ENCODE assay signal across 20 cellular contexts in the genomic region with DNA sequence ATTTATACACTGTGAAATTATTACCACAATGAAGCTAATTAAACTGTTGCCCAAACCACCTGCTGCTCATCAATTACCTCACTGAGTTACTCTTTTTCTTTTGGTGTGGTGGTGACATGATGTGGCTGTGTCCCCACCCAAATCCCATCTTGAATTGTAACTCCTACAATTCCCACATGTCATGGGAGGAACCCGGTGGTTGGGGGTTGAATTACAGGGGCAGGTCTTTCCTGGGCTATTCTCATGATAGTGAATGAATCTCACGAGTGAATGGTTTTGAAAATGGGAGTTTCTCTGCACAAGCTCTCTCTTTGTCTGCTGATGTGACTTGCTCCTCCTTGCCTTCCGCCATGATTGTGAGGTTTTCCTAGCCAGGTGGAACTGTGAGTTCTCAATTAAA.
DNase-seq lines count a peak whose midpoint lies in the region; ATAC-seq, FAIRE-seq and TF ChIP-seq lines count a peak whose summit lies in the region.
"Had no signal": no experiment of that assay in that cellular context is flagged by ENCODE, and none has a peak within 500 bp of the region (broad histone marks: within the 10 kb centered on the region; RNA-seq: fewer than 3 reads in every experiment).

No MANE protein-coding gene starts in this region.

- ATAC-seq in stimulated activated naive CD8-positive, alpha-beta T cell treated with anti-CD3 and anti-CD28 coated beads, Interleukin-15, Interleukin-2, amounts not matched to agents 100 U/mL and 50 U/mL, for 24 hours, result no peak
- ATAC-seq: CD8-positive, alpha-beta T cell had no signal

- TF ChIP-seq POLR2A in lower leg skin (IDR thresholded peaks at IDR 0.05), result no peak

- 91 to 93% methylated on average over 3 of the region's 3 CpGs for WGBS in lower leg skin, 2 donors

- H3K27ac Mint-ChIP-seq in stimulated activated naive CD8-positive, alpha-beta T cell treated with anti-CD3 and anti-CD28 coated beads, Interleukin-15, Interleukin-2, amounts not matched to agents 100 ng/mL and 50 ng/mL, for 24 hours, result peak overlapping the region; percentile 33
- H3K27ac Mint-ChIP-seq in endothelial cell (ENCODE audit: unreplicated experiment), result no peak overlapping the region
- H3K27ac Mint-ChIP-seq: CD8-positive, alpha-beta T cell; IgD-negative memory B cell had no signal

- no peaks in the 10 kb centered on the region for H3K36me3 Mint-ChIP-seq in stimulated activated naive CD8-positive, alpha-beta T cell treated with anti-CD3 and anti-CD28 coated beads, Interleukin-15, Interleukin-2, amounts not matched to agents 100 ng/mL and 50 ng/mL, for 24 hours (ENCODE audit: low read depth)
- H3K36me3 Mint-ChIP-seq in endothelial cell (ENCODE audit: low read depth, unreplicated experiment), result no peaks in the 10 kb centered on the region
- H3K36me3 Mint-ChIP-seq: CD14-positive monocyte; CD8-positive, alpha-beta T cell; IgD-negative memory B cell had no signal

- TF ChIP-seq CTCF in endothelial cell (IDR thresholded peaks at IDR 0.05; ENCODE audit: unreplicated experiment) (peak; percentile 16), lower leg skin (IDR thresholded peaks at IDR 0.05) (no peak)

- intact Hi-C loops in lower leg skin (cut with DNase I; ENCODE audit: low total_unique reads), result no loop called here

- DNase-seq in DMS 273 (lab: John Stamatoyannopoulos, UW; ENCODE audit: unreplicated experiment), result peak; percentile 23
- no peak for DNase-seq in DMS 273 treated with DMSO at 0.1 percent for 48 hours (lab: John Stamatoyannopoulos, UW)
- DNase-seq in stimulated activated naive CD8-positive, alpha-beta T cell treated with anti-CD3 and anti-CD28 coated beads, Interleukin-15, Interleukin-2, amounts not matched to agents 100 U/mL and 50 U/mL, for 24 hours, result no peak
- DNase-seq in endothelial cell (ENCODE audit: low spot score), result no peak
- DNase-seq in frontal cortex (ENCODE audit: low spot score in 2 of 2), result no peak
- no peak for DNase-seq in dedifferentiated amniotic fluid mesenchymal stem cell (ENCODE audit: extremely low spot score)
- no peak for DNase-seq in lower leg skin (ENCODE audit: low spot score in 2 of 2)
- DNase-seq: CD8-positive, alpha-beta T cell; COR-L47; DMS79; EL; GM23248; H7 had no signal

- H3K4me3 ChIP-seq in lower leg skin (ENCODE audit: low read depth, poor library complexity, severe bottlenecking), result no peak overlapping the region
- H3K4me3 ChIP-seq: GM23248 had no signal

- H3K4me3 Mint-ChIP-seq in stimulated activated naive CD8-positive, alpha-beta T cell treated with anti-CD3 and anti-CD28 coated beads, Interleukin-15, Interleukin-2, amounts not matched to agents 100 ng/mL and 50 ng/mL, for 24 hours, result no peak overlapping the region
- no peak overlapping the region for H3K4me3 Mint-ChIP-seq in endothelial cell (ENCODE audit: unreplicated experiment)
- H3K4me3 Mint-ChIP-seq: CD14-positive monocyte; CD8-positive, alpha-beta T cell; IgD-negative memory B cell had no signal

- FAIRE-seq in frontal cortex (lab: Jason Lieb, UNC), result no peak
- FAIRE-seq: D721Med, G401.6, GM12891, GM19239 had no signal

- H3K27me3 Mint-ChIP-seq in stimulated activated naive CD8-positive, alpha-beta T cell treated with anti-CD3 and anti-CD28 coated beads, Interleukin-15, Interleukin-2, amounts not matched to agents 100 ng/mL and 50 ng/mL, for 24 hours, result peaks cover 20% of the 10 kb centered on the region
- no peaks in the 10 kb centered on the region for H3K27me3 Mint-ChIP-seq in endothelial cell (ENCODE audit: unreplicated experiment)

- no peaks in the 10 kb centered on the region for H3K9me3 Mint-ChIP-seq in stimulated activated naive CD8-positive, alpha-beta T cell treated with anti-CD3 and anti-CD28 coated beads, Interleukin-15, Interleukin-2, amounts not matched to agents 100 ng/mL and 50 ng/mL, for 24 hours
- no peaks in the 10 kb centered on the region for H3K9me3 Mint-ChIP-seq in endothelial cell (ENCODE audit: unreplicated experiment)
- H3K9me3 Mint-ChIP-seq: CD8-positive, alpha-beta T cell; IgD-negative memory B cell had no signal

- peaks cover 20% of the 10 kb centered on the region for H3K4me1 Mint-ChIP-seq in stimulated activated naive CD8-positive, alpha-beta T cell treated with anti-CD3 and anti-CD28 coated beads, Interleukin-15, Interleukin-2, amounts not matched to agents 100 ng/mL and 50 ng/mL, for 24 hours (ENCODE audit: low read depth)
- peaks cover 6% of the 10 kb centered on the region for H3K4me1 Mint-ChIP-seq in endothelial cell (ENCODE audit: unreplicated experiment)
- H3K4me1 Mint-ChIP-seq: CD14-positive monocyte had no signal
